ENCODE assay signal across 1 cellular context in genomic region chr19:50051964-50052363, GRCh38.
TF ChIP-seq lines count a peak whose summit lies in the region.

No MANE protein-coding gene starts in this region.

TF ChIP-seq in H1, 55 proteins besides CTCF, POLR2A, EP300 and RAD21 (continued from another document):
- no peak for TF ChIP-seq BRCA1 (IDR thresholded peaks at IDR 0.05; ENCODE audit: low read depth, low read length)
- TF ChIP-seq GTF2F1 (IDR thresholded peaks at IDR 0.05; ENCODE audit: borderline replicate concordance, low read depth, low read length): no peak
- no peak for TF ChIP-seq BACH1 (IDR thresholded peaks at IDR 0.05; ENCODE audit: low read length)
- no peak for TF ChIP-seq TBP (IDR thresholded peaks at IDR 0.05; ENCODE audit: low read depth, low read length)
- TF ChIP-seq MAFK (IDR thresholded peaks at IDR 0.05; ENCODE audit: low read depth, low read length): no peak
- no peak for TF ChIP-seq SAP30 (IDR thresholded peaks at IDR 0.05; ENCODE audit: insufficient read depth, insufficient replicate concordance, low read length)
- no peak for TF ChIP-seq RNF2 (IDR thresholded peaks at IDR 0.05; ENCODE audit: borderline replicate concordance, low read depth, low read length, missing control alignments, poor library complexity, severe bottlenecking)
- no peak for TF ChIP-seq HDAC2 (IDR thresholded peaks at IDR 0.05; ENCODE audit: borderline replicate concordance in 1 of 2, low read depth in 2 of 2, low read length in 2 of 2)
- no peak for TF ChIP-seq CHD1 (IDR thresholded peaks at IDR 0.05; ENCODE audit: low read depth, low read length)
- no peak for TF ChIP-seq SP2 (IDR thresholded peaks at IDR 0.05; ENCODE audit: low read length)
- no peak for TF ChIP-seq SIRT6 (IDR thresholded peaks at IDR 0.05; ENCODE audit: low read length)
- TF ChIP-seq KDM1A (IDR thresholded peaks at IDR 0.05; ENCODE audit: borderline replicate concordance, low read length): no peak
- TF ChIP-seq MAX (IDR thresholded peaks at IDR 0.05): no peak
- TF ChIP-seq POU5F1 (IDR thresholded peaks at IDR 0.05; ENCODE audit: low read depth, low read length): no peak
- TF ChIP-seq ATF2 (IDR thresholded peaks at IDR 0.05; ENCODE audit: low read length): no peak
- TF ChIP-seq TEAD4 (IDR thresholded peaks at IDR 0.05; ENCODE audit: low read depth, low read length): no peak
- no peak for TF ChIP-seq CBX8 (IDR thresholded peaks at IDR 0.05; ENCODE audit: borderline replicate concordance, low read depth, low read length)
